ENCODE assay signal across 8 cellular contexts in genomic region chr14:105087963-105088811, GRCh38. TPM values are rescaled to one million over a fixed set of nuclear protein-coding genes. Genes with fewer than 3 reads are reported as not detected.
DNase-seq lines count a peak whose midpoint lies in the region; ATAC-seq and TF ChIP-seq lines count a peak whose summit lies in the region.

No MANE protein-coding gene starts in this region.

- no peak overlapping the region for H3K4me3 ChIP-seq in hepatocyte
- H3K4me3 ChIP-seq in SJCRH30: no peak overlapping the region; the same call in 1 of the 2 replicates

- peaks cover 23% of the 10 kb centered on the region for H3K4me1 Mint-ChIP-seq in activated naive CD8-positive, alpha-beta T cell treated with anti-CD3 and anti-CD28 coated beads, Interleukin-2, amount 50 U/mL, for 24 hours
- peaks cover 54% of the 10 kb centered on the region for H3K4me1 Mint-ChIP-seq in stimulated activated naive CD8-positive, alpha-beta T cell treated with anti-CD3 and anti-CD28 coated beads, Interleukin-15, amount 100 ng/mL, for 72 hours

- peak overlapping the region; percentile 97 for H3K4me2 ChIP-seq in hepatocyte

- H3K36me3 ChIP-seq in hepatocyte (replicated peaks; ENCODE audit: insufficient read depth, low read depth) (no peaks in the 10 kb centered on the region), SJCRH30 (no peaks in the 10 kb centered on the region)

- TF ChIP-seq CTCF in hepatocyte (IDR thresholded peaks at IDR 0.05; ENCODE audit: poor library complexity): no peak

- no peak overlapping the region for H3K27ac Mint-ChIP-seq in activated naive CD8-positive, alpha-beta T cell treated with anti-CD3 and anti-CD28 coated beads, Interleukin-2, amount 50 U/mL, for 24 hours
- H3K27ac Mint-ChIP-seq in stimulated activated naive CD8-positive, alpha-beta T cell treated with anti-CD3 and anti-CD28 coated beads, Interleukin-15, amount 100 ng/mL, for 72 hours: no peak overlapping the region

- no peaks in the 10 kb centered on the region for H3K36me3 Mint-ChIP-seq in activated naive CD8-positive, alpha-beta T cell treated with anti-CD3 and anti-CD28 coated beads, Interleukin-2, amount 50 U/mL, for 24 hours (ENCODE audit: low read depth)

- H3K9me3 ChIP-seq in hepatocyte (ENCODE audit: low read depth): no peaks in the 10 kb centered on the region
- H3K9me3 ChIP-seq in SJCRH30 (replicated peaks): no peaks in the 10 kb centered on the region

- peaks cover 8% of the 10 kb centered on the region for H4K20me1 ChIP-seq in hepatocyte (ENCODE audit: insufficient read depth, poor library complexity, severe bottlenecking)

- whole genome bisulfite sequencing in hepatocyte (ENCODE audit: low lambda C conversion rate, missing lambda C conversion rate): 10% methylated on average over 24 of the region's 44 CpGs

- H3K4me3 Mint-ChIP-seq in activated naive CD8-positive, alpha-beta T cell treated with anti-CD3 and anti-CD28 coated beads, Interleukin-2, amount 50 U/mL, for 24 hours: peak overlapping the region; percentile 59
- peak overlapping the region; percentile 69 to 89 for H3K4me3 Mint-ChIP-seq in stimulated activated naive CD8-positive, alpha-beta T cell treated with anti-CD3 and anti-CD28 coated beads, Interleukin-15, amount 100 ng/mL, for 72 hours

- H3K9me2 ChIP-seq in hepatocyte (replicated peaks; ENCODE audit: insufficient read depth): no peaks in the 10 kb centered on the region

- no peak overlapping the region for H2AFZ ChIP-seq in hepatocyte

- DNase-seq in A172 (ENCODE audit: low spot score) (peak; percentile 69), HCEC 1CT (peak; percentile 79), hepatocyte (ENCODE audit: low spot score) (peak; percentile 90), SJCRH30 (no peak)
- DNase-seq in activated naive CD8-positive, alpha-beta T cell treated with anti-CD3 and anti-CD28 coated beads, Interleukin-2, amount 50 U/mL, for 24 hours: no peak
- no peak for DNase-seq in stimulated activated naive CD8-positive, alpha-beta T cell treated with anti-CD3 and anti-CD28 coated beads, Interleukin-15, amount 100 ng/mL, for 72 hours

- no peak for ATAC-seq in activated naive CD8-positive, alpha-beta T cell treated with anti-CD3 and anti-CD28 coated beads, Interleukin-2, amount 50 U/mL, for 24 hours
- ATAC-seq in stimulated activated naive CD8-positive, alpha-beta T cell treated with anti-CD3 and anti-CD28 coated beads, Interleukin-15, amount 100 ng/mL, for 72 hours: no peak
- no peak for ATAC-seq in GM21381 (IDR thresholded peaks at IDR 0.05; ENCODE audit: unreplicated experiment)
- ATAC-seq in GM19351 (IDR thresholded peaks at IDR 0.05; ENCODE audit: unreplicated experiment): no peak

- H3K27me3 ChIP-seq in hepatocyte (no peaks in the 10 kb centered on the region), SJCRH30 (no peaks in the 10 kb centered on the region)

- H3K4me1 ChIP-seq in hepatocyte (ENCODE audit: insufficient read depth): peaks cover 41% of the 10 kb centered on the region
- peaks cover 11% of the 10 kb centered on the region for H3K4me1 ChIP-seq in SJCRH30

- no peaks in the 10 kb centered on the region for H3K79me2 ChIP-seq in hepatocyte

- H3K27ac ChIP-seq in hepatocyte (peak overlapping the region; percentile 84), SJCRH30 (no peak overlapping the region)

- no peaks in the 10 kb centered on the region for H3K9me3 Mint-ChIP-seq in activated naive CD8-positive, alpha-beta T cell treated with anti-CD3 and anti-CD28 coated beads, Interleukin-2, amount 50 U/mL, for 24 hours
- peaks cover 0 to 7% of the 10 kb centered on the region in 2 donors for H3K9me3 Mint-ChIP-seq in stimulated activated naive CD8-positive, alpha-beta T cell treated with anti-CD3 and anti-CD28 coated beads, Interleukin-15, amount 100 ng/mL, for 72 hours

- H3K27me3 Mint-ChIP-seq in activated naive CD8-positive, alpha-beta T cell treated with anti-CD3 and anti-CD28 coated beads, Interleukin-2, amount 50 U/mL, for 24 hours: peaks cover 3% of the 10 kb centered on the region
- peaks cover 8% of the 10 kb centered on the region for H3K27me3 Mint-ChIP-seq in stimulated activated naive CD8-positive, alpha-beta T cell treated with anti-CD3 and anti-CD28 coated beads, Interleukin-15, amount 100 ng/mL, for 72 hours

RNA-seq across cellular contexts. Expression of gene GPR132, which starts 23.0 kb away (rescaled TPM):
- 0.19 TPM in 1 of 2 replicates, not detected in the other for total RNA-seq in A172 (2014; rRNA removed; shearing (Covaris generic))
- total RNA-seq in hepatocyte: 0.24 and 0.83 TPM in 2 replicates
- 0.23 and 0.41 TPM in 2 replicates for polyA plus RNA-seq in hepatocyte
- 0.40 and 0.63 TPM in 2 replicates for total RNA-seq in SJCRH30 (2014; rRNA removed; shearing (Covaris generic))

Comparison
In these comparisons a context has a peak if more than half of its experiments do, and no peak if none do; other contexts are left out.
1. DNase-seq: peak in A172 (single experiment), HCEC 1CT (single experiment) and hepatocyte (single experiment); none in activated naive CD8-positive, alpha-beta T cell treated with anti-CD3 and anti-CD28 coated beads, Interleukin-2, amount 50 U/mL, for 24 hours (single experiment), stimulated activated naive CD8-positive, alpha-beta T cell treated with anti-CD3 and anti-CD28 coated beads, Interleukin-15, amount 100 ng/mL, for 72 hours (0 of 2) and SJCRH30 (0 of 2).